Comparison of ENCODE assay signal across 12 cellular contexts in genomic region chr5:151134228-151134627, GRCh38. TPM values are rescaled to one million over a fixed set of nuclear protein-coding genes. Genes with fewer than 3 reads are reported as not detected.
DNase-seq lines count a peak whose midpoint lies in the region; ATAC-seq and TF ChIP-seq lines count a peak whose summit lies in the region.
"Had no signal": no experiment of that assay in that cellular context is flagged by ENCODE, and none has a peak within 500 bp of the region (broad histone marks: within the 10 kb centered on the region; RNA-seq: fewer than 3 reads in every experiment).

No MANE protein-coding gene starts in this region.

- peaks cover 0 to 6% (median 0%) of the 10 kb centered on the region in 7 donors for H3K9me3 Mint-ChIP-seq in CD14-positive monocyte
- H3K9me3 Mint-ChIP-seq in activated B cell treated with CpG ODN at 0.5 μM for 24 hours, result no peaks in the 10 kb centered on the region
- H3K9me3 Mint-ChIP-seq: neural crest cell had no signal

- H3K27ac Mint-ChIP-seq in CD14-positive monocyte (peak overlapping the region; percentile 4 to 88 (median 59)), activated B cell treated with CpG ODN at 0.5 μM for 24 hours (peak overlapping the region; percentile 83)

- ATAC-seq in GM18868 (IDR thresholded peaks at IDR 0.05; ENCODE audit: unreplicated experiment) (peak; percentile 68), HG02852 (IDR thresholded peaks at IDR 0.05; ENCODE audit: unreplicated experiment) (peak; percentile 82), activated B cell treated with CpG ODN at 0.5 μM for 24 hours (ENCODE audit: low read depth) (peak; percentile 23)
- ATAC-seq: gastroesophageal sphincter had no signal

- H3K4me1 Mint-ChIP-seq in CD14-positive monocyte, result peaks cover 79% of the 10 kb centered on the region
- peaks cover 83% of the 10 kb centered on the region for H3K4me1 Mint-ChIP-seq in activated B cell treated with CpG ODN at 0.5 μM for 24 hours

- TF ChIP-seq POLR2A in lower leg skin (IDR thresholded peaks at IDR 0.05), result no peak

- CTCF ChIA-PET in activated B cell treated with CpG ODN at 0.5 μM for 24 hours (lab: Charles Lee), result interaction anchor here (1.1 to 3.8 kb wide), 4 partner anchors 8 to 105 kb away, joined by 3 to 21 read pairs (median 11); no protein-coding TSS in a partner anchor

- H3K27me3 Mint-ChIP-seq in CD14-positive monocyte (ENCODE audit: low read depth in 3 of 3), result peaks cover 0 to 2% (median 0%) of the 10 kb centered on the region in 3 donors
- no peaks in the 10 kb centered on the region for H3K27me3 Mint-ChIP-seq in activated B cell treated with CpG ODN at 0.5 μM for 24 hours

- H3K4me3 Mint-ChIP-seq in CD14-positive monocyte (no peak overlapping the region), activated B cell treated with CpG ODN at 0.5 μM for 24 hours (peak overlapping the region; percentile 45)
- H3K4me3 Mint-ChIP-seq: neural crest cell had no signal

- POLR2A ChIA-PET in activated B cell treated with CpG ODN at 0.5 μM for 24 hours (lab: Charles Lee), result interaction anchor here (0.6 to 3.8 kb wide), 8 partner anchors 8 to 71 kb away, joined by 3 to 20 read pairs (median 5); partner anchors contain the start of gene ANXA6

- H3K36me3 Mint-ChIP-seq in CD14-positive monocyte, result peaks cover 83 to 92% of the 10 kb centered on the region in 2 donors
- H3K36me3 Mint-ChIP-seq in activated B cell treated with CpG ODN at 0.5 μM for 24 hours (ENCODE audit: low read depth), result peaks cover 98% of the 10 kb centered on the region

- 81 to 88% methylated on average over 3 of the region's 3 CpGs for WGBS in lower leg skin, 2 donors

- no peak overlapping the region for H3K4me3 ChIP-seq in lower leg skin (ENCODE audit: low read depth, poor library complexity, severe bottlenecking)
- H3K4me3 ChIP-seq: gastroesophageal sphincter had no signal

- DNase-seq in CD14-positive monocyte (ENCODE audit: low spot score) (no peak), activated B cell treated with CpG ODN at 0.5 μM for 24 hours (no peak), dedifferentiated amniotic fluid mesenchymal stem cell (ENCODE audit: extremely low spot score) (no peak), lower leg skin (ENCODE audit: low spot score in 2 of 2) (no peak), DMS 273 (lab: John Stamatoyannopoulos, UW; ENCODE audit: unreplicated experiment) (no peak)
- no peak for DNase-seq in stimulated activated CD4-positive, alpha-beta T cell treated with anti-CD3 and anti-CD28 coated beads, Interleukin-2, amount 100 ng/mL, for 48 hours
- DNase-seq: NCI-H2029, T-helper 2 cell had no signal

- intact Hi-C loops in CD14-positive monocyte (cut with micrococcal nuclease), result loop anchor here in 1 of 2 donors (2.0 kb wide), 1 partner anchor 17 kb away; no protein-coding TSS in a partner anchor
- intact Hi-C loops in activated B cell treated with CpG ODN at 0.5 μM for 24 hours (cut with micrococcal nuclease), result no loop called here
- intact Hi-C loops in lower leg skin (cut with DNase I; ENCODE audit: low total_unique reads), result loop anchor here (5.0 kb wide), 1 partner anchor 33 kb away; no protein-coding TSS in a partner anchor

- TF ChIP-seq CTCF in CD14-positive monocyte (IDR thresholded peaks at IDR 0.05) (no peak), activated B cell treated with CpG ODN at 0.5 μM for 24 hours (IDR thresholded peaks at IDR 0.05) (no peak), lower leg skin (IDR thresholded peaks at IDR 0.05) (no peak)

RNA-seq across cellular contexts. Expression of gene ANXA6, which starts 23.4 kb away (rescaled TPM):
- 100 to 1,000 TPM in 1 of 2 donors, 10 to 100 TPM in 1; 93.5 to 124 TPM for polyA plus RNA-seq in CD14-positive monocyte
- total RNA-seq in activated B cell treated with CpG ODN at 0.5 μM for 24 hours, result 367 and 379 TPM in 2 replicates
- 10 to 100 TPM; 34.2 to 68.4 (median 43.3) TPM for total RNA-seq in lower leg skin

RNA-seq across cellular contexts. Expression of gene TNIP1, which starts 53.4 kb away (rescaled TPM):
- polyA plus RNA-seq in CD14-positive monocyte, result 10 to 100 TPM; 30.8 to 46.4 TPM
- total RNA-seq in activated B cell treated with CpG ODN at 0.5 μM for 24 hours, result 506 and 512 TPM in 2 replicates
- total RNA-seq in lower leg skin, result 100 to 1,000 TPM in 1 of 4 donors, 10 to 100 TPM in 3; 91.2 to 123 (median 98.1) TPM

Comparison
In these comparisons a context has a peak if more than half of its experiments do, and no peak if none do; other contexts are left out.
1. ATAC-seq: peak in every context shown above with its lines; median percentile 82 in HG02852; 68 in GM18868; 23 in activated B cell treated with CpG ODN at 0.5 μM for 24 hours.